In the genomic region with DNA sequence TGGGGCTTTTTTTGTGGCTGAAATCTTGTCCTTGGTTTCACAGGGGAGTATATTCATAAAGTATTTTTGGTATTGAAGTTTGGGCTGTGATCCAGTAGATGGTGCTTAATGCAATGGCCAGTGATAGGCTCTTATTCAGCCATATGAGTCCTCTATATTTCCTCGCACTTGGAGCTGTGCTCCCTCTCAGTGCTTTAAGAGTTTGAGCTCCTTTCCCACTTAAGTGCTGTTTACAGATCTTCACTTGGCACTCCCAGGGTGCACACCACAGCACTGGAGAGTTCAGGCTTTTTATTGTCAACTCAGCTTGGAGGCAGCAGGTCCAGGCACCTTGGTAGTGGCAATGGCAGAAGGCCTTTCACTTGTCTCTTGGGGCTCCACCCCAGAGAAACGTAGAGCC, we compare ENCODE assay signal across 10 cellular contexts.
"Had no signal": no experiment of that assay in that cellular context is flagged by ENCODE, and none has a peak within 500 bp of the region (broad histone marks: within the 10 kb centered on the region; RNA-seq: fewer than 3 reads in every experiment).

No MANE protein-coding gene starts in this region.

- H3K4me1 Mint-ChIP-seq: GM23338 had no signal

- H3K36me3 ChIP-seq: HAP-1 had no signal

- H3K4me3 ChIP-seq: GM23248, GM23338, HAP-1 had no signal

- DNase-seq: GM23248, GOT3, H7, H9, HCEC 1CT, HFFc6 had no signal

- FAIRE-seq: H54 had no signal

- H3K4me2 ChIP-seq: GM23338 had no signal

- ATAC-seq: GM23338, HCT116 had no signal

- H2AFZ ChIP-seq: GM23248, GM23338 had no signal

- H3K27ac Mint-ChIP-seq: GM23338, H9, HFFc6 had no signal

- H3K9ac ChIP-seq: GM23248 had no signal

- H3K27ac ChIP-seq: GM23248 had no signal

- H3K4me3 Mint-ChIP-seq: GM23338, H9, HFFc6 had no signal
